ENCODE assay signal across 1 cellular context in the genomic region with DNA sequence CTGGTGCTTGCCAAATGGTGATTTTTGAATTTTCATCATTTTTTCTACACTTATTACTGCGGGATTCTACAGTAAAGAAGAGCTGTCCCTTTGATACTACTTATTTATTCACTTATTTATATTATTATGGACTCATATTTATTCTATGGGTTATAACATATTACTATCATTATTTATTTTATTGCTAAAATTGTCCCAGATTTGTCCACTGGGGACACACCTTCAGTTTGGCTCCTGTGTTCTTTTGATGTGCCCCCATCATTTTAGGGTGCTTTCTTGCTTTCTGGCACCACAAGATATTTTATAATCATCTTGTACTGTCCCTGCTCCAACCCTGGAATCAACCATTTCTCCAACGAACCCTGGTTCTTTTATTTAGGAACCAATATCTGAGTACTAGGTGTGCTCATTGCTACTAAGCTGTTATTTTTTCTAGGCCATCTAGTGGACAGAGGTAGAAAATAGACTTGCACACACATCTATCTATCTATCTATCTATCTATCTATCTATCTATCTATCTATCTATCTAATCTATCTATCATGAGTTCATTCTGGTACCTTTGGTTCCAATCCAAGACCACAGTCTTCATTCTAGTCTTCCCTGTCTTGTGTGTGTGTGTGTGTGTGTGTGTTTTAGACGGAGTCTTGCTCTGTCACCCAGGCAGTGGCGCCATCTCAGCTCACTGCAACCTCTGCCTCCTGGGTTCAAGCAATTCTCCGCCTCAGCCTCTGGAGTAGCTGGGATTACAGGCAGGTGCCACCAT.
TF ChIP-seq lines count a peak whose summit lies in the region.

No MANE protein-coding gene starts in this region.

TF ChIP-seq in endothelial cell of umbilical vein, 7 proteins besides CTCF, POLR2A, EP300 and RAD21:
- peak; percentile 17 for TF ChIP-seq GATA2 (IDR thresholded peaks at IDR 0.05; ENCODE audit: insufficient read depth, insufficient read length, low read depth, low read length)
- TF ChIP-seq, protein P1, sequence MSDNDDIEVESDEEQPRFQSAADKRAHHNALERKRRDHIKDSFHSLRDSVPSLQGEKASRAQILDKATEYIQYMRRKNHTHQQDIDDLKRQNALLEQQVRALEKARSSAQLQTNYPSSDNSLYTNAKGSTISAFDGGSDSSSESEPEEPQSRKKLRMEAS (IDR thresholded peaks at IDR 0.05; ENCODE audit: insufficient read depth, insufficient read length) = no peak
